Comparison of ENCODE assay signal across 2 cellular contexts in the genomic region with DNA sequence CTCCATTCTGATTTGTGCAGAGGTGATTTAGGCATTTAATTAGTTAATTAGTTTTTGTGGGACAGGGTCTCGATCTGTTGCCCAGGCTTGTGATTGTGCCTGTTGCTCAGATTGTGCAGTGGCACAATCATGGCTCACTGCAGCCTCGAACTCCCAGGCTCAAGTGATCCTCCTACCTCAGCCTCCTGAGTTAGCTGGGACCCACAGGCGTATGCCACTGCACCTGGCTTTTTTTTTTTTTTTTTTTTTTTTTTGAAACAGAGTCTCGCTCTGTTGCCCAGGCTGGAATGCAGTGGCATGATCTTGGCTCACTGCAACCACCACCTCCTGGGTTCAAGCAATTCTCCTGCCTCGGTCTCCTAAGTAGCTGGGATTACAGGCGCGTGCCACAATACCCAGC. TPM values are rescaled to one million over a fixed set of nuclear protein-coding genes. Genes with fewer than 3 reads are reported as not detected.
"Had no signal": no experiment of that assay in that cellular context is flagged by ENCODE, and none has a peak within 500 bp of the region (broad histone marks: within the 10 kb centered on the region; RNA-seq: fewer than 3 reads in every experiment).

No MANE protein-coding gene starts in this region.

RNA-seq across cellular contexts. Expression of a gene that starts 9.2 kb away (rescaled TPM):
- total RNA-seq: MCF 10A, SK-MEL-5 had no signal

RNA-seq across cellular contexts. Expression of a gene that starts 25.1 kb away (rescaled TPM):
- total RNA-seq: MCF 10A had no signal
